Comparison of ENCODE assay signal across 8 cellular contexts in the genomic region with DNA sequence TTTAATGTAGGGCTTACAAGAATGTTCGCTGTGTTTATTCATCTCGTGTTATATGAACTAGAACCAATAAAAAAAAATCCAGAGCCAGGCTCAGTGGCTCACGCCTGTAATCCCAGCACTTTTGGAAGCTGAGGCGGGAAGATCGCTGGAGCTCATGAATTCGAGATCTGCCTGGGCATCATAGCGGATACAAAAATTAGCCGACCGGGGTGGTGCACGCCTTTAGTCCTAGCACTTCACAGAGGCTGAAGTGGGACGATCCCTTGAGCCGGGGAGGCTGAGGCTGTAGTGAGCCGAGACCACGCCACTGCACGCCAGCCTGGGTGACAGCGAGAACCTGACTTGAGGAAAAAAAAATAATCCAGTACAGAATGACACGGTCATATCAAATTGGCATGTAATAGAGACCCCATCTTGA. TPM values are rescaled to one million over a fixed set of nuclear protein-coding genes. Genes with fewer than 3 reads are reported as not detected.
DNase-seq lines count a peak whose midpoint lies in the region; ATAC-seq and TF ChIP-seq lines count a peak whose summit lies in the region.

No MANE protein-coding gene starts in this region.

- H3K9me3 ChIP-seq in A673 (ENCODE audit: low read depth, low read length, poor library complexity, severe bottlenecking) (no peaks in the 10 kb centered on the region), iPS-18a (ENCODE audit: control insufficient read depth, low read depth, low read length) (no peaks in the 10 kb centered on the region)

- peak overlapping the region; percentile 99 for H3K9ac ChIP-seq in iPS-18a (ENCODE audit: low read length)

- no TSS peak for BruUV-seq in A673 (replicated peaks; lab: Mats Ljungman, UMichigan)

- H3K27me3 ChIP-seq in A673 (replicated peaks; ENCODE audit: insufficient read depth, low read depth, low read length, poor library complexity) (no peaks in the 10 kb centered on the region), iPS-18a (ENCODE audit: control insufficient read depth, insufficient read depth, low read length) (no peaks in the 10 kb centered on the region)

- H3K27ac ChIP-seq in A673 (ENCODE audit: low read depth, low read length, poor library complexity, severe bottlenecking) (peak overlapping the region; percentile 93), iPS-18a (ENCODE audit: low read length) (peak overlapping the region; percentile 84)

- H3K4me3 ChIP-seq in A673 (ENCODE audit: low read depth, low read length, poor library complexity, severe bottlenecking): peak overlapping the region; percentile 68
- peak overlapping the region; percentile 90 for H3K4me3 ChIP-seq in iPS-18a (ENCODE audit: low read length)

- intact Hi-C loops in A673 (cut with micrococcal nuclease; ENCODE audit: unreplicated experiment): loop anchor here (2.0 kb wide), 1 partner anchor 27 kb away; a partner anchor contains a TSS
- intact Hi-C loops in activated naive CD4-positive, alpha-beta T cell treated with anti-CD3 and anti-CD28 coated beads for 36 hours (cut with micrococcal nuclease): loop anchor here (1.0 to 5.0 kb wide), 5 partner anchors 7 to 1834 kb away; a partner anchor contains a TSS

- H3K27me3 Mint-ChIP-seq in activated naive CD4-positive, alpha-beta T cell treated with anti-CD3 and anti-CD28 coated beads for 36 hours (ENCODE audit: low read depth): peaks cover 8% of the 10 kb centered on the region

- peak overlapping the region; percentile 96 for H3K27ac Mint-ChIP-seq in activated naive CD4-positive, alpha-beta T cell treated with anti-CD3 and anti-CD28 coated beads for 36 hours

- ATAC-seq in GM18907 (IDR thresholded peaks at IDR 0.05; ENCODE audit: unreplicated experiment) (peak; percentile 5), GM21528 (IDR thresholded peaks at IDR 0.05; ENCODE audit: low FRiP score, unreplicated experiment) (no peak), GM18861 (IDR thresholded peaks at IDR 0.05; ENCODE audit: unreplicated experiment) (no peak)

- peaks cover 7% of the 10 kb centered on the region for H3K4me1 ChIP-seq in A673 (ENCODE audit: insufficient read depth, low read length, poor library complexity, severe bottlenecking)
- peaks cover 10% of the 10 kb centered on the region for H3K4me1 ChIP-seq in iPS-18a (ENCODE audit: control insufficient read depth, low read depth, low read length)

- H3K36me3 Mint-ChIP-seq in activated naive CD4-positive, alpha-beta T cell treated with anti-CD3 and anti-CD28 coated beads for 36 hours (ENCODE audit: low read depth): peaks cover 11% of the 10 kb centered on the region

- DNase-seq in A673 (ENCODE audit: low spot score) (peak; percentile 85), NCI-H1092 treated with DMSO at 0.1 percent for 48 hours (lab: John Stamatoyannopoulos, UW) (peak; percentile 77)
- peak; percentile 64 for DNase-seq in activated naive CD4-positive, alpha-beta T cell treated with anti-CD3 and anti-CD28 coated beads for 36 hours
- DNase-seq in stimulated activated CD4-positive, alpha-beta T cell treated with anti-CD3 and anti-CD28 coated beads, TNF-alpha, amount 100 ng/mL, for 48 hours (ENCODE audit: low read depth in 3 of 3): peak in 2 of 3 donors; percentile 19 to 55

- H3K4me1 Mint-ChIP-seq in activated naive CD4-positive, alpha-beta T cell treated with anti-CD3 and anti-CD28 coated beads for 36 hours (ENCODE audit: low read depth): peaks cover 29% of the 10 kb centered on the region

- POLR2A ChIA-PET in A673 (lab: Charles Lee; ENCODE audit: low non-redundant PET): interaction anchor here (0.6 to 4.7 kb wide), 11 partner anchors 25 to 1724 kb away, joined by 3 to 78 read pairs (median 5); a partner anchor contains a TSS

- no peak for TF ChIP-seq CTCF in A673 (conservative IDR thresholded peaks at IDR 0.05; ENCODE audit: low read depth, low read length)

- H3K36me3 ChIP-seq in A673 (ENCODE audit: insufficient read depth, low read length, poor library complexity, severe bottlenecking): no peaks in the 10 kb centered on the region
- H3K36me3 ChIP-seq in iPS-18a (ENCODE audit: control insufficient read depth, low read depth, low read length): no peaks in the 10 kb centered on the region

- no peaks in the 10 kb centered on the region for H3K9me3 Mint-ChIP-seq in activated naive CD4-positive, alpha-beta T cell treated with anti-CD3 and anti-CD28 coated beads for 36 hours

- H3K4me3 Mint-ChIP-seq in activated naive CD4-positive, alpha-beta T cell treated with anti-CD3 and anti-CD28 coated beads for 36 hours: peak overlapping the region; percentile 97

- CTCF ChIA-PET in A673 (lab: Charles Lee): no interaction called here
- CTCF ChIA-PET in activated naive CD4-positive, alpha-beta T cell treated with anti-CD3 and anti-CD28 coated beads for 36 hours (lab: Charles Lee): interaction anchor here (1.3 to 3.9 kb wide), 4 partner anchors 28 to 46 kb away, joined by 3 to 35 read pairs (median 8); a partner anchor contains a TSS

RNA-seq across cellular contexts. Expression of gene OR2B2, which starts 46.2 kb away (rescaled TPM):
- not detected in 2 replicates for total RNA-seq in A673 (2021)
- not detected for total RNA-seq in activated naive CD4-positive, alpha-beta T cell treated with anti-CD3 and anti-CD28 coated beads for 36 hours
